16 cellular contexts compared by ENCODE assay signal in the genomic region with DNA sequence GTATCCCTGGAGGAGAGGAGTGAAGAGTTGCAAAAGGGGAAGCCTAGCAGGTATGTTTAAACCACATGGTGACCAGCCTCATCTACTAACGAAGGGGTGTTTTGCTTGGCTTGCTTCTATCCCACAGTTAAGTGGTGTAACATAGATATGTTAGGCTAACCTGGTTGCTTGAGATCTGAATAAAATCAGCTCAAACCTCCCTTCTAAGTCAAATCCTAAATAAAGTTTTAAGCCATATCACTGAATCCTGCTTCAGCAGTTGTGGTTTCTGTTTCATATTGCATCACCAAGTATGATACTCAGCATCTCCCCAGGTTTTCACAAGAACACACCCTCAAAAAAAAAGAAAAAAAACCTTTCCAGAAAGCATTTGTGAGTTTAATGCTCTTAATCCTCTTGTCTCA.
DNase-seq lines count a peak whose midpoint lies in the region; ATAC-seq, FAIRE-seq and TF ChIP-seq lines count a peak whose summit lies in the region.
"Had no signal": no experiment of that assay in that cellular context is flagged by ENCODE, and none has a peak within 500 bp of the region (broad histone marks: within the 10 kb centered on the region; RNA-seq: fewer than 3 reads in every experiment).

No MANE protein-coding gene starts in this region.

- peak overlapping the region; percentile 38 for H3K27ac Mint-ChIP-seq in GM23338
- peak overlapping the region; percentile 26 for H3K27ac Mint-ChIP-seq in activated CD8-positive, alpha-beta T cell treated with anti-CD3 and anti-CD28 coated beads for 36 hours
- H3K27ac Mint-ChIP-seq: effector memory CD8-positive, alpha-beta T cell; memory B cell had no signal

- H3K4me1 Mint-ChIP-seq in GM23338: peaks cover 15% of the 10 kb centered on the region; the same call in 2 of the 3 replicates
- H3K4me1 Mint-ChIP-seq in activated CD8-positive, alpha-beta T cell treated with anti-CD3 and anti-CD28 coated beads for 36 hours (ENCODE audit: low read depth): no peaks in the 10 kb centered on the region
- H3K4me1 Mint-ChIP-seq: memory B cell had no signal

- peak; percentile 44; the same call in 2 of the 3 replicates for ATAC-seq in GM23338
- ATAC-seq in activated CD8-positive, alpha-beta T cell treated with anti-CD3 and anti-CD28 coated beads for 36 hours: peak; percentile 49
- no peak for ATAC-seq in GM18511 (IDR thresholded peaks at IDR 0.05; ENCODE audit: unreplicated experiment)
- ATAC-seq: effector memory CD8-positive, alpha-beta T cell had no signal

- peaks cover 6% of the 10 kb centered on the region; the same call in 1 of the 3 replicates for H3K36me3 Mint-ChIP-seq in GM23338 (ENCODE audit: low read depth)
- no peaks in the 10 kb centered on the region for H3K36me3 Mint-ChIP-seq in activated CD8-positive, alpha-beta T cell treated with anti-CD3 and anti-CD28 coated beads for 36 hours (ENCODE audit: low read depth)
- H3K36me3 Mint-ChIP-seq: memory B cell had no signal

- no peaks in the 10 kb centered on the region for H3K27me3 Mint-ChIP-seq in GM23338 (ENCODE audit: insufficient read depth, low read depth, poor library complexity)
- no peaks in the 10 kb centered on the region for H3K27me3 Mint-ChIP-seq in activated CD8-positive, alpha-beta T cell treated with anti-CD3 and anti-CD28 coated beads for 36 hours
- H3K27me3 Mint-ChIP-seq: effector memory CD8-positive, alpha-beta T cell; memory B cell had no signal

- H3K79me2 ChIP-seq in GM23338 (replicated peaks; ENCODE audit: insufficient read depth) (peaks cover 11% of the 10 kb centered on the region), keratinocyte (ENCODE audit: control insufficient read depth, insufficient read depth, low read length) (peaks cover 1% of the 10 kb centered on the region)

- H3K9me3 Mint-ChIP-seq in GM23338: no peaks in the 10 kb centered on the region
- peaks cover 4% of the 10 kb centered on the region for H3K9me3 Mint-ChIP-seq in activated CD8-positive, alpha-beta T cell treated with anti-CD3 and anti-CD28 coated beads for 36 hours

- H3K4me1 ChIP-seq in GM23338 (ENCODE audit: insufficient read depth): no peaks in the 10 kb centered on the region
- H3K4me1 ChIP-seq in keratinocyte (ENCODE audit: control insufficient read depth, extremely low read depth, insufficient read depth, low read length): peaks cover 21% of the 10 kb centered on the region

- intact Hi-C loops in activated CD8-positive, alpha-beta T cell treated with anti-CD3 and anti-CD28 coated beads for 36 hours (cut with micrococcal nuclease): no loop called here

- no peaks in the 10 kb centered on the region for H3K27me3 ChIP-seq in GM23338 (ENCODE audit: insufficient read depth)
- no peaks in the 10 kb centered on the region for H3K27me3 ChIP-seq in keratinocyte (ENCODE audit: control insufficient read depth, extremely low read depth, insufficient read depth, low read length)

- DNase-seq in D721Med (ENCODE audit: insufficient read length, low spot score) (no peak), GM23338 (ENCODE audit: low spot score) (no peak), keratinocyte (ENCODE audit: low read depth, low spot score) (no peak), C1 segment of cervical spinal cord (lab: John Stamatoyannopoulos, UW) (no peak), NCI-H2081 (lab: John Stamatoyannopoulos, UW) (no peak), DMS53 (lab: John Stamatoyannopoulos, UW) (no peak)
- no peak for DNase-seq in activated CD8-positive, alpha-beta T cell treated with anti-CD3 and anti-CD28 coated beads for 36 hours
- DNase-seq: COR-L47; effector memory CD8-positive, alpha-beta T cell; NCI-H1417; NCI-H69; stimulated activated CD4-positive, alpha-beta T cell treated with anti-CD3 and anti-CD28 coated beads, Interleukin-2, amount 100 ng/mL, for 24 hours; stimulated activated naive CD4-positive, alpha-beta T cell; T-helper 1 cell had no signal

- H3K27ac ChIP-seq in GM23338 (ENCODE audit: low read depth) (no peak overlapping the region), keratinocyte (ENCODE audit: control insufficient read depth, insufficient read depth, low read length) (peak overlapping the region; percentile 38)

- H2AFZ ChIP-seq in GM23338: no peak overlapping the region
- H2AFZ ChIP-seq in keratinocyte (ENCODE audit: control insufficient read depth, low read length): no peak overlapping the region

- POLR2A ChIA-PET in activated CD8-positive, alpha-beta T cell treated with anti-CD3 and anti-CD28 coated beads for 36 hours (lab: Charles Lee): no interaction called here

- no peaks in the 10 kb centered on the region for H3K9me2 ChIP-seq in GM23338 (ENCODE audit: insufficient read depth)

- H3K9ac ChIP-seq in keratinocyte (ENCODE audit: control insufficient read depth, extremely low read depth, insufficient read depth, low read length): no peak overlapping the region

- no peaks in the 10 kb centered on the region for H3K36me3 ChIP-seq in GM23338 (ENCODE audit: insufficient read depth)
- no peaks in the 10 kb centered on the region for H3K36me3 ChIP-seq in keratinocyte (ENCODE audit: control insufficient read depth in 2 of 2, extremely low read depth in 1 of 2, insufficient read depth in 2 of 2, low read length in 2 of 2)

- FAIRE-seq in D721Med (lab: Jason Lieb, UNC) (peak; percentile 89), keratinocyte (lab: Jason Lieb, UNC) (no peak)

- H3K9me1 ChIP-seq in keratinocyte (ENCODE audit: control insufficient read depth, extremely low read depth, insufficient read depth, low read length): no peaks in the 10 kb centered on the region

- CTCF ChIA-PET in activated CD8-positive, alpha-beta T cell treated with anti-CD3 and anti-CD28 coated beads for 36 hours (lab: Charles Lee): no interaction called here

- H3F3A ChIP-seq in GM23338 (replicated peaks; ENCODE audit: low read depth): no peaks in the 10 kb centered on the region

- H3K4me2 ChIP-seq in GM23338: no peak overlapping the region
- H3K4me2 ChIP-seq in keratinocyte (ENCODE audit: control insufficient read depth, extremely low read depth, insufficient read depth, low read depth, low read length): peak overlapping the region; percentile 33

- H4K20me1 ChIP-seq in GM23338 (replicated peaks; ENCODE audit: insufficient read depth) (peaks cover 6% of the 10 kb centered on the region; the same call in 1 of the 2 replicates), keratinocyte (ENCODE audit: control insufficient read depth, extremely low read depth, insufficient read depth, low read length) (no peaks in the 10 kb centered on the region)

- H3K4me3 ChIP-seq in GM23338 (no peak overlapping the region), keratinocyte (ENCODE audit: control insufficient read depth in 2 of 3, extremely low read depth in 1 of 3, insufficient read depth in 2 of 3, low read depth in 1 of 3, low read length in 3 of 3) (peak overlapping the region in 1 of 3 experiments; percentile 11)

- TF ChIP-seq CTCF in D721Med (IDR thresholded peaks at IDR 0.05; ENCODE audit: insufficient read depth, missing control alignments) (no peak), GM23338 (conservative IDR thresholded peaks at IDR 0.05; ENCODE audit: low read depth in 2 of 2) (no peak), keratinocyte (optimal IDR thresholded peaks at IDR 0.05 in 1 of 3, IDR thresholded peaks at IDR 0.05 in 1 of 3, conservative IDR thresholded peaks at IDR 0.05 in 1 of 3; ENCODE audit: extremely low read depth in 1 of 3, insufficient read depth in 2 of 3, low read length in 3 of 3) (no peak)
- no peak for TF ChIP-seq CTCF in activated CD8-positive, alpha-beta T cell treated with anti-CD3 and anti-CD28 coated beads for 36 hours (IDR thresholded peaks at IDR 0.05)

- no peak overlapping the region for H3K4me3 Mint-ChIP-seq in GM23338
- no peak overlapping the region for H3K4me3 Mint-ChIP-seq in activated CD8-positive, alpha-beta T cell treated with anti-CD3 and anti-CD28 coated beads for 36 hours
- H3K4me3 Mint-ChIP-seq: effector memory CD8-positive, alpha-beta T cell; memory B cell had no signal

- dilution Hi-C loops in keratinocyte (cut with MboI; ENCODE audit: extremely low pct_ligation_motif_present, low sequenced_read_pairs): no loop called here

- no peaks in the 10 kb centered on the region for H3K9me3 ChIP-seq in keratinocyte (ENCODE audit: control insufficient read depth, low read depth, low read length)

TF ChIP-seq in GM23338, 12 proteins besides CTCF, POLR2A, EP300 and RAD21:
- TF ChIP-seq EZH2 (IDR thresholded peaks at IDR 0.05; ENCODE audit: low read depth, unreplicated experiment) (no peak), JUNB (IDR thresholded peaks at IDR 0.05; ENCODE audit: unreplicated experiment) (no peak)
